ENCODE assay signal across 8 cellular contexts in genomic region chr10:55631071-55631654, GRCh38.
A peak's percentile ranks its signal among the peaks of the same experiment; 100 is the strongest.
DNase-seq lines count a peak whose midpoint lies in the region; ATAC-seq and TF ChIP-seq lines count a peak whose summit lies in the region.

No MANE protein-coding gene starts in this region.

- 0 to 1% methylated on average over 14 to 49 of the region's 49 CpGs for WGBS in endodermal cell (ENCODE audit: insufficient coverage in 1 of 2, insufficient read length in 1 of 2), 2 experiments
- WGBS in mesenchymal stem cell: under 1% methylated on average over 49 of the region's 49 CpGs

- POLR2A ChIA-PET in BJ (lab: Charles Lee): no interaction called here

- H3K27ac ChIP-seq in endodermal cell (ENCODE audit: low read depth, low read length) (no peak overlapping the region), mesenchymal stem cell (ENCODE audit: low read length, poor library complexity, severe bottlenecking) (no peak overlapping the region), tibial artery (no peak overlapping the region)

- no peaks in the 10 kb centered on the region for H3K36me3 Mint-ChIP-seq in endodermal cell (ENCODE audit: low read depth)

- no peaks in the 10 kb centered on the region for H3K79me1 ChIP-seq in mesenchymal stem cell (replicated peaks; ENCODE audit: low read length, poor library complexity, severe bottlenecking)

- H3K14ac ChIP-seq in mesenchymal stem cell (ENCODE audit: low read length in 2 of 2): no peak overlapping the region

- H3K18ac ChIP-seq in mesenchymal stem cell (ENCODE audit: low read depth in 1 of 2, low read length in 2 of 2): no peak overlapping the region

- no peak overlapping the region for H2BK120ac ChIP-seq in mesenchymal stem cell (ENCODE audit: low read depth, low read length)

- H3K4me3 Mint-ChIP-seq in endodermal cell: peak overlapping the region; percentile 68

- no peaks in the 10 kb centered on the region for H3K9me3 Mint-ChIP-seq in endodermal cell

- H3K27me3 Mint-ChIP-seq in endodermal cell (ENCODE audit: insufficient read depth): peaks cover 8% of the 10 kb centered on the region

- no peaks in the 10 kb centered on the region for H3K36me3 ChIP-seq in BJ (ENCODE audit: control insufficient read depth, insufficient read depth, low read length)
- H3K36me3 ChIP-seq in endodermal cell (ENCODE audit: control insufficient read depth, insufficient read depth, low read length): no peaks in the 10 kb centered on the region
- H3K36me3 ChIP-seq in mesenchymal stem cell (ENCODE audit: control insufficient read depth in 1 of 2, insufficient read depth in 2 of 2, low read depth in 1 of 2, low read length in 2 of 2): no peaks in the 10 kb centered on the region
- no peaks in the 10 kb centered on the region for H3K36me3 ChIP-seq in tibial artery

- H2AK5ac ChIP-seq in mesenchymal stem cell (ENCODE audit: low read length, severe bottlenecking): no peak overlapping the region

- H3K9me3 ChIP-seq in endodermal cell (ENCODE audit: control insufficient read depth, low read length) (no peaks in the 10 kb centered on the region), mesenchymal stem cell (ENCODE audit: control insufficient read depth, low read length) (no peaks in the 10 kb centered on the region), tibial artery (no peaks in the 10 kb centered on the region)

- H2BK12ac ChIP-seq in mesenchymal stem cell (ENCODE audit: low read length in 2 of 2): no peak overlapping the region

- H3K4me1 ChIP-seq in endodermal cell (ENCODE audit: control insufficient read depth, insufficient read depth, low read length) (no peaks in the 10 kb centered on the region), mesenchymal stem cell (ENCODE audit: control insufficient read depth, insufficient read depth, low read depth, low read length) (peaks cover 15% of the 10 kb centered on the region), tibial artery (peaks cover 0 to 20% (median 9%) of the 10 kb centered on the region in 4 donors)

- ATAC-seq in GM19397 (IDR thresholded peaks at IDR 0.05; ENCODE audit: unreplicated experiment) (peak; percentile 92), HG03442 (IDR thresholded peaks at IDR 0.05; ENCODE audit: unreplicated experiment) (peak; percentile 87)

- TF ChIP-seq CTCF in BJ (IDR thresholded peaks at IDR 0.05; ENCODE audit: insufficient read depth, low read depth, low read length) (peak; percentile 56), endodermal cell (conservative IDR thresholded peaks at IDR 0.05) (peak; percentile 95), tibial artery (IDR thresholded peaks at IDR 0.05) (peak in 1 of 2 experiments; percentile 36)

- no peak overlapping the region for H3K23ac ChIP-seq in mesenchymal stem cell (ENCODE audit: low read length in 2 of 2)

- H3K27ac Mint-ChIP-seq in endodermal cell: no peak overlapping the region

- no peak overlapping the region for H4K8ac ChIP-seq in mesenchymal stem cell (ENCODE audit: low read length)

- no peak for DNase-seq in BJ (ENCODE audit: low read depth)
- DNase-seq in RPMI8226: peak; percentile 43
- DNase-seq in endodermal cell: peak; percentile 96
- peak; percentile 72 for DNase-seq in mesenchymal stem cell
- no peak for DNase-seq in tibial artery
- no peak for DNase-seq in GDM1 (lab: John Stamatoyannopoulos, UW)

- no peak overlapping the region for H4K91ac ChIP-seq in mesenchymal stem cell (ENCODE audit: low read length)

- peak overlapping the region; percentile 89 for H3K4me2 ChIP-seq in mesenchymal stem cell (ENCODE audit: low read length, poor library complexity, severe bottlenecking)

- no peak overlapping the region for H2BK5ac ChIP-seq in mesenchymal stem cell (ENCODE audit: low read depth, low read length, poor library complexity, severe bottlenecking)

- no peak overlapping the region for H3K4ac ChIP-seq in mesenchymal stem cell (ENCODE audit: low read depth in 1 of 2, low read length in 2 of 2)

- CTCF ChIA-PET in BJ (lab: Yijun Ruan, JAX): interaction anchor here (0.6 to 1.0 kb wide), 2 partner anchors 15 to 19 kb away, joined by 3 to 5 read pairs; no protein-coding TSS in a partner anchor

- H3K4me1 Mint-ChIP-seq in endodermal cell: peaks cover 22% of the 10 kb centered on the region

- no peak overlapping the region for H2BK15ac ChIP-seq in mesenchymal stem cell (ENCODE audit: low read depth, poor library complexity, severe bottlenecking)

- H3K9ac ChIP-seq in endodermal cell (ENCODE audit: extremely low read depth, low read length, poor library complexity, severe bottlenecking) (peak overlapping the region; percentile 39), mesenchymal stem cell (ENCODE audit: low read length) (peak overlapping the region; percentile 11)

- H2AFZ ChIP-seq in mesenchymal stem cell (ENCODE audit: low read depth, low read length): peak overlapping the region; percentile 87

- peak overlapping the region; percentile 26 for H3K4me3 ChIP-seq in BJ (ENCODE audit: low read depth, low read length)
- peak overlapping the region; percentile 84 for H3K4me3 ChIP-seq in endodermal cell (ENCODE audit: low read length)
- peak overlapping the region; percentile 55 to 77 for H3K4me3 ChIP-seq in mesenchymal stem cell (ENCODE audit: insufficient read depth in 1 of 2, low read depth in 1 of 2, low read length in 2 of 2)
- peak overlapping the region; percentile 30 to 41 for H3K4me3 ChIP-seq in tibial artery

- intact Hi-C loops in tibial artery (cut with DNase I; ENCODE audit: low total_unique reads): no loop called here

- H3K27me3 ChIP-seq in BJ (ENCODE audit: control insufficient read depth, insufficient read depth, low read length) (peaks cover 4% of the 10 kb centered on the region; the same call in 1 of the 2 replicates), endodermal cell (ENCODE audit: control insufficient read depth, insufficient read depth, low read length, poor library complexity, severe bottlenecking) (peaks cover 25% of the 10 kb centered on the region), mesenchymal stem cell (ENCODE audit: control insufficient read depth in 1 of 2, insufficient read depth in 1 of 2, low read length in 2 of 2) (peaks cover 15 to 49% of the 10 kb centered on the region in 2 experiments), tibial artery (peaks cover 0 to 41% of the 10 kb centered on the region in 2 donors)

Comparison
In these comparisons a context has a peak if more than half of its experiments do, and no peak if none do; other contexts are left out.
1. DNase-seq: peak in RPMI8226 (single experiment), endodermal cell (single experiment) and mesenchymal stem cell (single experiment); none in BJ (single experiment), tibial artery (0 of 2) and GDM1 (single experiment).
2. H3K4me3 ChIP-seq: peak in every context shown above with its lines; median percentile 84 in endodermal cell; 66 in mesenchymal stem cell; 36 in tibial artery; 26 in BJ.